In genomic region chr2:174153757-174154680, GRCh38 we compare ENCODE assay signal across 15 cellular contexts.
DNase-seq lines count a peak whose midpoint lies in the region; ATAC-seq and TF ChIP-seq lines count a peak whose summit lies in the region.
"Had no signal": no experiment of that assay in that cellular context is flagged by ENCODE, and none has a peak within 500 bp of the region (broad histone marks: within the 10 kb centered on the region; RNA-seq: fewer than 3 reads in every experiment).

No MANE protein-coding gene starts in this region.

- CTCF ChIA-PET in AG04450 (lab: Charles Lee) (interaction anchor here (0.8 kb wide), 1 partner anchor 187 kb away, joined by 4 read pairs; no protein-coding TSS in a partner anchor), IMR-90 (lab: Yijun Ruan, JAX) (interaction anchor here (1.5 kb wide), 1 partner anchor 8 kb away, joined by 6 read pairs; no protein-coding TSS in a partner anchor)
- CTCF ChIA-PET in activated CD8-positive, alpha-beta T cell treated with anti-CD3 and anti-CD28 coated beads for 36 hours (lab: Charles Lee) = no interaction called here

- intact Hi-C loops in IMR-90 (cut with micrococcal nuclease) = no loop called here
- intact Hi-C loops in activated CD8-positive, alpha-beta T cell treated with anti-CD3 and anti-CD28 coated beads for 36 hours (cut with micrococcal nuclease) = no loop called here

- no peak overlapping the region for H3K14ac ChIP-seq in IMR-90 (replicated peaks; ENCODE audit: low read depth, low read length)

- no peak overlapping the region for H3K23ac ChIP-seq in IMR-90 (ENCODE audit: low read depth, low read length)

- dilution Hi-C loops in IMR-90 (cut with HindIII; ENCODE audit: low sequenced_read_pairs, unreplicated experiment) = no loop called here

- peaks cover 12 to 14% of the 10 kb centered on the region in 2 experiments for H3K79me1 ChIP-seq in IMR-90 (ENCODE audit: low read depth in 1 of 2, low read length in 2 of 2)

- DNase-seq in AG04450 (ENCODE audit: low read depth, low spot score) (peak; percentile 60), IMR-90 (peak; percentile 85), amniotic stem cell (lab: John Stamatoyannopoulos, UW) (peak; percentile 24), glomerular visceral epithelial cell (ENCODE audit: extremely low spot score) (peak; percentile 9)
- no peak for DNase-seq in activated CD8-positive, alpha-beta T cell treated with anti-CD3 and anti-CD28 coated beads for 36 hours
- DNase-seq in activated CD4-positive, alpha-beta T cell treated with anti-CD3 and anti-CD28 coated beads, Interleukin-2, amount 50 U/mL, for 1 hour = no peak
- DNase-seq: activated CD8-positive, alpha-beta memory T cell treated with anti-CD3 and anti-CD28 coated beads for 24 hours; activated naive CD8-positive, alpha-beta T cell treated with anti-CD3 and anti-CD28 coated beads, Interleukin-2, amount 50 U/mL, for 24 hours; KG1; kidney glomerular epithelial cell; SJCRH30; stimulated activated CD4-positive, alpha-beta T cell treated with anti-CD3 and anti-CD28 coated beads, Interleukin-4, amount 100 ng/mL, for 1 hour had no signal

- no peak overlapping the region for H2BK15ac ChIP-seq in IMR-90 (ENCODE audit: low read depth, low read length)

- BruUV-seq in IMR-90 (replicated peaks; lab: Mats Ljungman, UMichigan) = no TSS peak

- H3K27ac Mint-ChIP-seq in activated CD8-positive, alpha-beta T cell treated with anti-CD3 and anti-CD28 coated beads for 36 hours = no peak overlapping the region
- H3K27ac Mint-ChIP-seq: activated naive CD8-positive, alpha-beta T cell treated with anti-CD3 and anti-CD28 coated beads, Interleukin-2, amount 50 U/mL, for 24 hours had no signal

- POLR2A ChIA-PET in AG04450 (lab: Yijun Ruan, JAX) (interaction anchor here (0.6 kb wide), 1 partner anchor 128 kb away, joined by 5 read pairs; no protein-coding TSS in a partner anchor), IMR-90 (lab: Charles Lee; ENCODE audit: unreplicated experiment) (no interaction called here)
- POLR2A ChIA-PET in activated CD8-positive, alpha-beta T cell treated with anti-CD3 and anti-CD28 coated beads for 36 hours (lab: Charles Lee) = no interaction called here

- H3K27ac ChIP-seq in AG04450 (ENCODE audit: low read depth, low read length) (no peak overlapping the region), IMR-90 (ENCODE audit: insufficient read depth, low read length) (peak overlapping the region; percentile 15; the same call in 1 of the 2 replicates)
- H3K27ac ChIP-seq: BLaER1, SJCRH30 had no signal

- H3K4me1 Mint-ChIP-seq in activated CD8-positive, alpha-beta T cell treated with anti-CD3 and anti-CD28 coated beads for 36 hours (ENCODE audit: low read depth) = peaks cover 11% of the 10 kb centered on the region

- H2AK5ac ChIP-seq in IMR-90 (ENCODE audit: low read depth, low read length) = no peak overlapping the region

- no peak overlapping the region for H4K5ac ChIP-seq in IMR-90 (ENCODE audit: low read depth, low read length)

- TF ChIP-seq RAD21 in IMR-90 (IDR thresholded peaks at IDR 0.05; ENCODE audit: low read length) = no peak

- TF ChIP-seq POLR2A in IMR-90 (IDR thresholded peaks at IDR 0.05; ENCODE audit: low read depth, low read length) = no peak

- no peak overlapping the region for H3K9ac ChIP-seq in IMR-90 (ENCODE audit: low read depth, low read length)
- H3K9ac ChIP-seq: BLaER1 had no signal

- no peak overlapping the region for H2BK20ac ChIP-seq in IMR-90 (ENCODE audit: low read depth, low read length)

- no peak overlapping the region for H3K4me3 ChIP-seq in AG04450 (ENCODE audit: low read depth, low read length)
- no peak overlapping the region for H3K4me3 ChIP-seq in IMR-90 (ENCODE audit: insufficient read depth, low read depth, low read length)
- H3K4me3 ChIP-seq: BLaER1, SJCRH30 had no signal

- peaks cover 8% of the 10 kb centered on the region; the same call in 1 of the 2 replicates for H3K9me1 ChIP-seq in IMR-90 (ENCODE audit: insufficient read depth, low read length)

- H2BK5ac ChIP-seq in IMR-90 (ENCODE audit: low read depth, low read length, poor library complexity, severe bottlenecking) = no peak overlapping the region

- H3K9me3 ChIP-seq in AG04450 (ENCODE audit: control insufficient read depth, insufficient read depth, low read length) (no peaks in the 10 kb centered on the region), IMR-90 (ENCODE audit: control insufficient read depth, insufficient read depth, low read length) (no peaks in the 10 kb centered on the region)
- H3K9me3 ChIP-seq: SJCRH30 had no signal

- no peak overlapping the region for H2BK120ac ChIP-seq in IMR-90 (ENCODE audit: low read depth, low read length)

- TF ChIP-seq CTCF in AG04450 (IDR thresholded peaks at IDR 0.05; ENCODE audit: low read depth, low read length) (no peak), IMR-90 (conservative IDR thresholded peaks at IDR 0.05; ENCODE audit: low read depth, low read length) (no peak)
- no peak for TF ChIP-seq CTCF in activated CD8-positive, alpha-beta T cell treated with anti-CD3 and anti-CD28 coated beads for 36 hours (IDR thresholded peaks at IDR 0.05)

- H3K4me2 ChIP-seq in IMR-90 (ENCODE audit: low read depth, low read length) = peak overlapping the region; percentile 53; the same call in 1 of the 2 replicates

- peaks cover 14% of the 10 kb centered on the region for H3K36me3 Mint-ChIP-seq in activated CD8-positive, alpha-beta T cell treated with anti-CD3 and anti-CD28 coated beads for 36 hours (ENCODE audit: low read depth)

- H3K36me3 ChIP-seq in IMR-90 (ENCODE audit: control insufficient read depth, insufficient read depth, low read length) = no peaks in the 10 kb centered on the region
- H3K36me3 ChIP-seq: SJCRH30 had no signal

- ATAC-seq in IMR-90 (ENCODE audit: low read depth) = peak; percentile 95
- no peak for ATAC-seq in HG02623 (IDR thresholded peaks at IDR 0.05; ENCODE audit: unreplicated experiment)
- no peak for ATAC-seq in activated CD8-positive, alpha-beta T cell treated with anti-CD3 and anti-CD28 coated beads for 36 hours
- no peak for ATAC-seq in GM19328 (IDR thresholded peaks at IDR 0.05; ENCODE audit: unreplicated experiment)
- ATAC-seq: activated naive CD8-positive, alpha-beta T cell treated with anti-CD3 and anti-CD28 coated beads, Interleukin-2, amount 50 U/mL, for 24 hours had no signal

- H4K91ac ChIP-seq in IMR-90 (ENCODE audit: insufficient read depth, low read depth, low read length) = no peak overlapping the region

- H3K4ac ChIP-seq in IMR-90 (ENCODE audit: low read depth, low read length) = no peak overlapping the region

- in situ Hi-C loops in IMR-90 (cut with MboI; ENCODE audit: low sequenced_read_pairs) = no loop called here

- no peak overlapping the region for H3K18ac ChIP-seq in IMR-90 (ENCODE audit: low read depth, low read length)

- no peak overlapping the region for H3K4me3 Mint-ChIP-seq in activated CD8-positive, alpha-beta T cell treated with anti-CD3 and anti-CD28 coated beads for 36 hours
- H3K4me3 Mint-ChIP-seq: activated naive CD8-positive, alpha-beta T cell treated with anti-CD3 and anti-CD28 coated beads, Interleukin-2, amount 50 U/mL, for 24 hours had no signal

- no peaks in the 10 kb centered on the region for H3K27me3 Mint-ChIP-seq in activated CD8-positive, alpha-beta T cell treated with anti-CD3 and anti-CD28 coated beads for 36 hours
- H3K27me3 Mint-ChIP-seq: activated naive CD8-positive, alpha-beta T cell treated with anti-CD3 and anti-CD28 coated beads, Interleukin-2, amount 50 U/mL, for 24 hours had no signal

- H2AFZ ChIP-seq in IMR-90 (replicated peaks; ENCODE audit: low read length, poor library complexity) = no peak overlapping the region

- peaks cover 9% of the 10 kb centered on the region for H4K20me1 ChIP-seq in IMR-90 (ENCODE audit: insufficient read depth, low read length)

- H3K4me1 ChIP-seq in IMR-90 (ENCODE audit: control insufficient read depth, insufficient read depth, low read length) = peaks cover 5% of the 10 kb centered on the region
- H3K4me1 ChIP-seq: SJCRH30 had no signal

- 33% methylated on average over 1 of the region's 8 CpGs; no CpG with 5 or more reads in 1 of the 2 experiments for WGBS in IMR-90 (ENCODE audit: extremely low coverage in 2 of 2, insufficient read length in 1 of 2), 2 experiments

- H3K27me3 ChIP-seq in AG04450 (ENCODE audit: control insufficient read depth, insufficient read depth, low read length) (no peaks in the 10 kb centered on the region), IMR-90 (ENCODE audit: control insufficient read depth, insufficient read depth, low read length) (no peaks in the 10 kb centered on the region)
- H3K27me3 ChIP-seq: BLaER1, SJCRH30 had no signal

- H4K8ac ChIP-seq in IMR-90 (ENCODE audit: low read depth in 2 of 2, low read length in 2 of 2) = no peak overlapping the region

- no peak overlapping the region for H3K56ac ChIP-seq in IMR-90 (ENCODE audit: extremely low read depth, insufficient read depth, low read length)

- H3K9me3 Mint-ChIP-seq in activated CD8-positive, alpha-beta T cell treated with anti-CD3 and anti-CD28 coated beads for 36 hours = no peaks in the 10 kb centered on the region
- H3K9me3 Mint-ChIP-seq: activated naive CD8-positive, alpha-beta T cell treated with anti-CD3 and anti-CD28 coated beads, Interleukin-2, amount 50 U/mL, for 24 hours had no signal

- H2AK9ac ChIP-seq in IMR-90 (replicated peaks; ENCODE audit: low read depth, low read length, poor library complexity) = no peak overlapping the region

TF ChIP-seq in IMR-90, 13 proteins besides CTCF, POLR2A, EP300 and RAD21 (continues in another document):
- TF ChIP-seq RCOR1 (IDR thresholded peaks at IDR 0.05; ENCODE audit: insufficient replicate concordance, low read length) (no peak), CEBPB (IDR thresholded peaks at IDR 0.05; ENCODE audit: low read depth, low read length) (no peak), MAZ (IDR thresholded peaks at IDR 0.05; ENCODE audit: borderline replicate concordance, low read depth, low read length) (no peak), MAFK (IDR thresholded peaks at IDR 0.05; ENCODE audit: low read depth, low read length) (no peak), SMC3 (IDR thresholded peaks at IDR 0.05; ENCODE audit: low read depth, low read length) (no peak)
- TF ChIP-seq, protein P1, sequence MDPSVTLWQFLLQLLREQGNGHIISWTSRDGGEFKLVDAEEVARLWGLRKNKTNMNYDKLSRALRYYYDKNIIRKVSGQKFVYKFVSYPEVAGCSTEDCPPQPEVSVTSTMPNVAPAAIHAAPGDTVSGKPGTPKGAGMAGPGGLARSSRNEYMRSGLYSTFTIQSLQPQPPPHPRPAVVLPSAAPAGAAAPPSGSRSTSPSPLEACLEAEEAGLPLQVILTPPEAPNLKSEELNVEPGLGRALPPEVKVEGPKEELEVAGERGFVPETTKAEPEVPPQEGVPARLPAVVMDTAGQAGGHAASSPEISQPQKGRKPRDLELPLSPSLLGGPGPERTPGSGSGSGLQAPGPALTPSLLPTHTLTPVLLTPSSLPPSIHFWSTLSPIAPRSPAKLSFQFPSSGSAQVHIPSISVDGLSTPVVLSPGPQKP (IDR thresholded peaks at IDR 0.05; ENCODE audit: borderline replicate concordance, low read depth, low read length) = no peak

Comparison
In these comparisons a context has a peak if more than half of its experiments do, and no peak if none do; other contexts are left out.
1. DNase-seq: peak in AG04450 (single experiment), IMR-90 (single experiment), amniotic stem cell (single experiment) and glomerular visceral epithelial cell (single experiment); none in activated CD8-positive, alpha-beta T cell treated with anti-CD3 and anti-CD28 coated beads for 36 hours (single experiment) and activated CD4-positive, alpha-beta T cell treated with anti-CD3 and anti-CD28 coated beads, Interleukin-2, amount 50 U/mL, for 1 hour (single experiment).